In genomic region chr16:88712362-88712979, GRCh38 we compare ENCODE assay signal across 2 cellular contexts.
TF ChIP-seq lines count a peak whose summit lies in the region.

No MANE protein-coding gene starts in this region.

TF ChIP-seq in GM23338, 12 proteins besides CTCF, POLR2A, EP300 and RAD21 (continued from another document):
- TF ChIP-seq REST (IDR thresholded peaks at IDR 0.05; ENCODE audit: unreplicated experiment) (no peak), CREB1 (CRISPR knock-in tag; IDR thresholded peaks at IDR 0.05; ENCODE audit: low read depth) (no peak), JUNB (IDR thresholded peaks at IDR 0.05; ENCODE audit: unreplicated experiment) (no peak), ZNF462 (CRISPR knock-in tag; IDR thresholded peaks at IDR 0.05) (no peak), STAT1 (IDR thresholded peaks at IDR 0.05; ENCODE audit: unreplicated experiment) (no peak), ZNF114 (CRISPR knock-in tag; IDR thresholded peaks at IDR 0.05) (no peak), POLR2AphosphoS5 (IDR thresholded peaks at IDR 0.05; ENCODE audit: low read depth) (no peak), EZH2 (IDR thresholded peaks at IDR 0.05; ENCODE audit: low read depth, unreplicated experiment) (no peak)

TF ChIP-seq in HEK293, 187 proteins besides CTCF, POLR2A, EP300 and RAD21 (continued from another document):
- TF ChIP-seq ZBTB7A (tag by site-specific recombination; IDR thresholded peaks at IDR 0.05; ENCODE audit: low read depth) (0 out of 2 replicates have a peak, but pooled peaks have one; percentile 39), ZNF292 (tag by site-specific recombination; IDR thresholded peaks at IDR 0.05; ENCODE audit: borderline replicate concordance, low read depth) (no peak), HOXD13 (CRISPR knock-in tag; IDR thresholded peaks at IDR 0.05; ENCODE audit: borderline replicate concordance) (no peak), FEZF1 (tag by site-specific recombination; IDR thresholded peaks at IDR 0.05) (no peak), ZNF48 (tag by site-specific recombination; IDR thresholded peaks at IDR 0.05) (no peak)
